Comparison of ENCODE assay signal across 2 cellular contexts in the genomic region with DNA sequence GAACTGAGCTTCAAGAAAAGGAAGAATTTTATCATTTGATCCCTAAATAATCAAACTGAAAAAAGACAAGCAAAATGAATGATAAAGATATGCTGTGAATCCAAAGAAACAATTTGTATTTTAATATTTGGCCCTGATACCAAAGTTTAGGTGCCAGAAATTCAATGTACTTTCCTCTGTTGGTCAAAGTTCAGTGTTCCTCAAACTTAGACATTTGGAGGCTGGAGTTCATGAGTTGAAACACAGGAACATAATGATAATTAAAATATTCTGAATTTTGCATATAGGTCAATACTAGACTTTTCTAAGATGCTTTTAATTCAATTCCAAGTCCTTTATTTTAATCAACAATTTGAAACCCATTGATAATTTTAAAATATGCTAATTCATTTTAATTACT.
TF ChIP-seq lines count a peak whose summit lies in the region.

No MANE protein-coding gene starts in this region.

TF ChIP-seq in liver, 16 proteins besides CTCF, POLR2A, EP300 and RAD21 (continued from another document):
- TF ChIP-seq, protein P1, sequence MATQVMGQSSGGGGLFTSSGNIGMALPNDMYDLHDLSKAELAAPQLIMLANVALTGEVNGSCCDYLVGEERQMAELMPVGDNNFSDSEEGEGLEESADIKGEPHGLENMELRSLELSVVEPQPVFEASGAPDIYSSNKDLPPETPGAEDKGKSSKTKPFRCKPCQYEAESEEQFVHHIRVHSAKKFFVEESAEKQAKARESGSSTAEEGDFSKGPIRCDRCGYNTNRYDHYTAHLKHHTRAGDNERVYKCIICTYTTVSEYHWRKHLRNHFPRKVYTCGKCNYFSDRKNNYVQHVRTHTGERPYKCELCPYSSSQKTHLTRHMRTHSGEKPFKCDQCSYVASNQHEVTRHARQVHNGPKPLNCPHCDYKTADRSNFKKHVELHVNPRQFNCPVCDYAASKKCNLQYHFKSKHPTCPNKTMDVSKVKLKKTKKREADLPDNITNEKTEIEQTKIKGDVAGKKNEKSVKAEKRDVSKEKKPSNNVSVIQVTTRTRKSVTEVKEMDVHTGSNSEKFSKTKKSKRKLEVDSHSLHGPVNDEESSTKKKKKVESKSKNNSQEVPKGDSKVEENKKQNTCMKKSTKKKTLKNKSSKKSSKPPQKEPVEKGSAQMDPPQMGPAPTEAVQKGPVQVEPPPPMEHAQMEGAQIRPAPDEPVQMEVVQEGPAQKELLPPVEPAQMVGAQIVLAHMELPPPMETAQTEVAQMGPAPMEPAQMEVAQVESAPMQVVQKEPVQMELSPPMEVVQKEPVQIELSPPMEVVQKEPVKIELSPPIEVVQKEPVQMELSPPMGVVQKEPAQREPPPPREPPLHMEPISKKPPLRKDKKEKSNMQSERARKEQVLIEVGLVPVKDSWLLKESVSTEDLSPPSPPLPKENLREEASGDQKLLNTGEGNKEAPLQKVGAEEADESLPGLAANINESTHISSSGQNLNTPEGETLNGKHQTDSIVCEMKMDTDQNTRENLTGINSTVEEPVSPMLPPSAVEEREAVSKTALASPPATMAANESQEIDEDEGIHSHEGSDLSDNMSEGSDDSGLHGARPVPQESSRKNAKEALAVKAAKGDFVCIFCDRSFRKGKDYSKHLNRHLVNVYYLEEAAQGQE (IDR thresholded peaks at IDR 0.05): no peak
- TF ChIP-seq, protein P2, sequence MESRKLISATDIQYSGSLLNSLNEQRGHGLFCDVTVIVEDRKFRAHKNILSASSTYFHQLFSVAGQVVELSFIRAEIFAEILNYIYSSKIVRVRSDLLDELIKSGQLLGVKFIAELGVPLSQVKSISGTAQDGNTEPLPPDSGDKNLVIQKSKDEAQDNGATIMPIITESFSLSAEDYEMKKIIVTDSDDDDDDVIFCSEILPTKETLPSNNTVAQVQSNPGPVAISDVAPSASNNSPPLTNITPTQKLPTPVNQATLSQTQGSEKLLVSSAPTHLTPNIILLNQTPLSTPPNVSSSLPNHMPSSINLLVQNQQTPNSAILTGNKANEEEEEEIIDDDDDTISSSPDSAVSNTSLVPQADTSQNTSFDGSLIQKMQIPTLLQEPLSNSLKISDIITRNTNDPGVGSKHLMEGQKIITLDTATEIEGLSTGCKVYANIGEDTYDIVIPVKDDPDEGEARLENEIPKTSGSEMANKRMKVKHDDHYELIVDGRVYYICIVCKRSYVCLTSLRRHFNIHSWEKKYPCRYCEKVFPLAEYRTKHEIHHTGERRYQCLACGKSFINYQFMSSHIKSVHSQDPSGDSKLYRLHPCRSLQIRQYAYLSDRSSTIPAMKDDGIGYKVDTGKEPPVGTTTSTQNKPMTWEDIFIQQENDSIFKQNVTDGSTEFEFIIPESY (IDR thresholded peaks at IDR 0.05): no peak
- TF ChIP-seq FOXA2 (IDR thresholded peaks at IDR 0.05) (no peak), FOXA1 (IDR thresholded peaks at IDR 0.05) (no peak), NR2F2 (IDR thresholded peaks at IDR 0.05) (no peak), YY1 (IDR thresholded peaks at IDR 0.05) (no peak)
- TF ChIP-seq, protein P3, sequence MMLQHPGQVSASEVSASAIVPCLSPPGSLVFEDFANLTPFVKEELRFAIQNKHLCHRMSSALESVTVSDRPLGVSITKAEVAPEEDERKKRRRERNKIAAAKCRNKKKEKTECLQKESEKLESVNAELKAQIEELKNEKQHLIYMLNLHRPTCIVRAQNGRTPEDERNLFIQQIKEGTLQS (IDR thresholded peaks at IDR 0.05): no peak
TF ChIP-seq in liver: peak in this region for 3.

TF ChIP-seq in HepG2, 621 proteins besides CTCF, POLR2A, EP300 and RAD21 (continued from another document):
- TF ChIP-seq, protein P4, sequence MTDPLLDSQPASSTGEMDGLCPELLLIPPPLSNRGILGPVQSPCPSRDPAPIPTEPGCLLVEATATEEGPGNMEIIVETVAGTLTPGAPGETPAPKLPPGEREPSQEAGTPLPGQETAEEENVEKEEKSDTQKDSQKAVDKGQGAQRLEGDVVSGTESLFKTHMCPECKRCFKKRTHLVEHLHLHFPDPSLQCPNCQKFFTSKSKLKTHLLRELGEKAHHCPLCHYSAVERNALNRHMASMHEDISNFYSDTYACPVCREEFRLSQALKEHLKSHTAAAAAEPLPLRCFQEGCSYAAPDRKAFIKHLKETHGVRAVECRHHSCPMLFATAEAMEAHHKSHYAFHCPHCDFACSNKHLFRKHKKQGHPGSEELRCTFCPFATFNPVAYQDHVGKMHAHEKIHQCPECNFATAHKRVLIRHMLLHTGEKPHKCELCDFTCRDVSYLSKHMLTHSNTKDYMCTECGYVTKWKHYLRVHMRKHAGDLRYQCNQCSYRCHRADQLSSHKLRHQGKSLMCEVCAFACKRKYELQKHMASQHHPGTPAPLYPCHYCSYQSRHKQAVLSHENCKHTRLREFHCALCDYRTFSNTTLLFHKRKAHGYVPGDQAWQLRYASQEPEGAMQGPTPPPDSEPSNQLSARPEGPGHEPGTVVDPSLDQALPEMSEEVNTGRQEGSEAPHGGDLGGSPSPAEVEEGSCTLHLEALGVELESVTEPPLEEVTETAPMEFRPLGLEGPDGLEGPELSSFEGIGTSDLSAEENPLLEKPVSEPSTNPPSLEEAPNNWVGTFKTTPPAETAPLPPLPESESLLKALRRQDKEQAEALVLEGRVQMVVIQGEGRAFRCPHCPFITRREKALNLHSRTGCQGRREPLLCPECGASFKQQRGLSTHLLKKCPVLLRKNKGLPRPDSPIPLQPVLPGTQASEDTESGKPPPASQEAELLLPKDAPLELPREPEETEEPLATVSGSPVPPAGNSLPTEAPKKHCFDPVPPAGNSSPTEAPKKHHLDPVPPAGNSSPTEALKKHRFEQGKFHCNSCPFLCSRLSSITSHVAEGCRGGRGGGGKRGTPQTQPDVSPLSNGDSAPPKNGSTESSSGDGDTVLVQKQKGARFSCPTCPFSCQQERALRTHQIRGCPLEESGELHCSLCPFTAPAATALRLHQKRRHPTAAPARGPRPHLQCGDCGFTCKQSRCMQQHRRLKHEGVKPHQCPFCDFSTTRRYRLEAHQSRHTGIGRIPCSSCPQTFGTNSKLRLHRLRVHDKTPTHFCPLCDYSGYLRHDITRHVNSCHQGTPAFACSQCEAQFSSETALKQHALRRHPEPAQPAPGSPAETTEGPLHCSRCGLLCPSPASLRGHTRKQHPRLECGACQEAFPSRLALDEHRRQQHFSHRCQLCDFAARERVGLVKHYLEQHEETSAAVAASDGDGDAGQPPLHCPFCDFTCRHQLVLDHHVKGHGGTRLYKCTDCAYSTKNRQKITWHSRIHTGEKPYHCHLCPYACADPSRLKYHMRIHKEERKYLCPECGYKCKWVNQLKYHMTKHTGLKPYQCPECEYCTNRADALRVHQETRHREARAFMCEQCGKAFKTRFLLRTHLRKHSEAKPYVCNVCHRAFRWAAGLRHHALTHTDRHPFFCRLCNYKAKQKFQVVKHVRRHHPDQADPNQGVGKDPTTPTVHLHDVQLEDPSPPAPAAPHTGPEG (CRISPR knock-in tag; IDR thresholded peaks at IDR 0.05): no peak
- TF ChIP-seq IRX3 (CRISPR knock-in tag; IDR thresholded peaks at IDR 0.05; ENCODE audit: borderline replicate concordance, low read depth): no peak
- TF ChIP-seq BRD4 (CRISPR knock-in tag; IDR thresholded peaks at IDR 0.05): no peak
- TF ChIP-seq NFYB (CRISPR knock-in tag; IDR thresholded peaks at IDR 0.05): no peak
- TF ChIP-seq DPF2 (CRISPR knock-in tag; IDR thresholded peaks at IDR 0.05; ENCODE audit: borderline replicate concordance, low read depth): no peak
- no peak for TF ChIP-seq MYC (CRISPR knock-in tag; IDR thresholded peaks at IDR 0.05; ENCODE audit: borderline replicate concordance)
- TF ChIP-seq KDM3A (CRISPR knock-in tag; IDR thresholded peaks at IDR 0.05; ENCODE audit: low read depth): no peak
- TF ChIP-seq ZSCAN25 (CRISPR knock-in tag; IDR thresholded peaks at IDR 0.05): no peak
- TF ChIP-seq, protein P2 (CRISPR knock-in tag; IDR thresholded peaks at IDR 0.05): no peak
- TF ChIP-seq ZNF430 (CRISPR knock-in tag; IDR thresholded peaks at IDR 0.05): no peak
- TF ChIP-seq RARG (CRISPR knock-in tag; IDR thresholded peaks at IDR 0.05; ENCODE audit: low read depth): no peak
- TF ChIP-seq, protein P5, sequence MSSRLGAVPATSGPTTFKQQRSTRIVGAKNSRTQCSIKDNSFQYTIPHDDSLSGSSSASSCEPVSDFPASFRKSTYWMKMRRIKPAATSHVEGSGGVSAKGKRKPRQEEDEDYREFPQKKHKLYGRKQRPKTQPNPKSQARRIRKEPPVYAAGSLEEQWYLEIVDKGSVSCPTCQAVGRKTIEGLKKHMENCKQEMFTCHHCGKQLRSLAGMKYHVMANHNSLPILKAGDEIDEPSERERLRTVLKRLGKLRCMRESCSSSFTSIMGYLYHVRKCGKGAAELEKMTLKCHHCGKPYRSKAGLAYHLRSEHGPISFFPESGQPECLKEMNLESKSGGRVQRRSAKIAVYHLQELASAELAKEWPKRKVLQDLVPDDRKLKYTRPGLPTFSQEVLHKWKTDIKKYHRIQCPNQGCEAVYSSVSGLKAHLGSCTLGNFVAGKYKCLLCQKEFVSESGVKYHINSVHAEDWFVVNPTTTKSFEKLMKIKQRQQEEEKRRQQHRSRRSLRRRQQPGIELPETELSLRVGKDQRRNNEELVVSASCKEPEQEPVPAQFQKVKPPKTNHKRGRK (CRISPR knock-in tag; IDR thresholded peaks at IDR 0.05): no peak
- no peak for TF ChIP-seq AHR (CRISPR knock-in tag; IDR thresholded peaks at IDR 0.05)
- TF ChIP-seq, protein P6, sequence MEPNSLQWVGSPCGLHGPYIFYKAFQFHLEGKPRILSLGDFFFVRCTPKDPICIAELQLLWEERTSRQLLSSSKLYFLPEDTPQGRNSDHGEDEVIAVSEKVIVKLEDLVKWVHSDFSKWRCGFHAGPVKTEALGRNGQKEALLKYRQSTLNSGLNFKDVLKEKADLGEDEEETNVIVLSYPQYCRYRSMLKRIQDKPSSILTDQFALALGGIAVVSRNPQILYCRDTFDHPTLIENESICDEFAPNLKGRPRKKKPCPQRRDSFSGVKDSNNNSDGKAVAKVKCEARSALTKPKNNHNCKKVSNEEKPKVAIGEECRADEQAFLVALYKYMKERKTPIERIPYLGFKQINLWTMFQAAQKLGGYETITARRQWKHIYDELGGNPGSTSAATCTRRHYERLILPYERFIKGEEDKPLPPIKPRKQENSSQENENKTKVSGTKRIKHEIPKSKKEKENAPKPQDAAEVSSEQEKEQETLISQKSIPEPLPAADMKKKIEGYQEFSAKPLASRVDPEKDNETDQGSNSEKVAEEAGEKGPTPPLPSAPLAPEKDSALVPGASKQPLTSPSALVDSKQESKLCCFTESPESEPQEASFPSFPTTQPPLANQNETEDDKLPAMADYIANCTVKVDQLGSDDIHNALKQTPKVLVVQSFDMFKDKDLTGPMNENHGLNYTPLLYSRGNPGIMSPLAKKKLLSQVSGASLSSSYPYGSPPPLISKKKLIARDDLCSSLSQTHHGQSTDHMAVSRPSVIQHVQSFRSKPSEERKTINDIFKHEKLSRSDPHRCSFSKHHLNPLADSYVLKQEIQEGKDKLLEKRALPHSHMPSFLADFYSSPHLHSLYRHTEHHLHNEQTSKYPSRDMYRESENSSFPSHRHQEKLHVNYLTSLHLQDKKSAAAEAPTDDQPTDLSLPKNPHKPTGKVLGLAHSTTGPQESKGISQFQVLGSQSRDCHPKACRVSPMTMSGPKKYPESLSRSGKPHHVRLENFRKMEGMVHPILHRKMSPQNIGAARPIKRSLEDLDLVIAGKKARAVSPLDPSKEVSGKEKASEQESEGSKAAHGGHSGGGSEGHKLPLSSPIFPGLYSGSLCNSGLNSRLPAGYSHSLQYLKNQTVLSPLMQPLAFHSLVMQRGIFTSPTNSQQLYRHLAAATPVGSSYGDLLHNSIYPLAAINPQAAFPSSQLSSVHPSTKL (CRISPR knock-in tag; IDR thresholded peaks at IDR 0.05): no peak
- no peak for TF ChIP-seq PLRG1 (conservative IDR thresholded peaks at IDR 0.05)
- no peak for TF ChIP-seq NFATC3 (CRISPR knock-in tag; IDR thresholded peaks at IDR 0.05)
